15 cellular contexts compared by ENCODE assay signal in the genomic region with DNA sequence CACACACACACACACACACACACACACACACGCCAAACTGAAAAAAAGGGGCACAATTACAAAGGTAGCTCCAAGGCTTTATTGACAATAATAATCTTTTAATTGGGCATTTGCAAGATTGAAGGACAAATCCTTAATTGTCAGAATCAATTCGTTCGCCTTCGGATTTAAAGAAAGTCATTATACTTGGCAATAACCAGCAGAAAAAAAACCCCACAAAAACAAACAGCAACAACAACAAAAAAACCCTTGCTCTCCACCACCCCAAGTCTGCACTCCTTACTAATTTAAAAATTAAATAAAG. TPM values are rescaled to one million over a fixed set of nuclear protein-coding genes. Genes with fewer than 3 reads are reported as not detected.
A peak's percentile ranks its signal among the peaks of the same experiment; 100 is the strongest.
DNase-seq lines count a peak whose midpoint lies in the region; ATAC-seq and TF ChIP-seq lines count a peak whose summit lies in the region.
"Had no signal": no experiment of that assay in that cellular context is flagged by ENCODE, and none has a peak within 500 bp of the region (broad histone marks: within the 10 kb centered on the region; RNA-seq: fewer than 3 reads in every experiment).

No MANE protein-coding gene starts in this region.

- H3K36me3 Mint-ChIP-seq in activated CD4-positive, alpha-beta T cell treated with anti-CD3 and anti-CD28 coated beads for 36 hours (ENCODE audit: low read depth), result no peaks in the 10 kb centered on the region
- H3K36me3 Mint-ChIP-seq: CD8-positive, alpha-beta T cell had no signal

- intact Hi-C loops in activated CD4-positive, alpha-beta T cell treated with anti-CD3 and anti-CD28 coated beads for 36 hours (cut with DNase I, micrococcal nuclease), result loop anchor here (1.0 to 10.0 kb wide), 13 partner anchors 35 to 1793 kb away; a partner anchor contains a TSS
- intact Hi-C loops in gastrocnemius medialis (cut with DNase I; ENCODE audit: low total_unique reads), result loop anchor here (1.0 to 10.0 kb wide), 6 partner anchors 328 to 1017 kb away; no protein-coding TSS in a partner anchor

- TF ChIP-seq POLR2A in gastrocnemius medialis (IDR thresholded peaks at IDR 0.05), result no peak

- in situ Hi-C loops in gastrocnemius medialis (cut with MboI; ENCODE audit: low sequenced_read_pairs in 4 of 4), result loop anchor here (5.0 to 25.0 kb wide), 8 partner anchors 325 to 1035 kb away; no protein-coding TSS in a partner anchor

- POLR2A ChIA-PET in activated CD4-positive, alpha-beta T cell treated with anti-CD3 and anti-CD28 coated beads for 36 hours (lab: Charles Lee), result no interaction called here

- H3K4me3 ChIP-seq in HUES6 (ENCODE audit: low read depth, low read length), result peak overlapping the region; percentile 49; the same call in 1 of the 2 replicates
- peak overlapping the region; percentile 63 for H3K4me3 ChIP-seq in epithelial cell of proximal tubule (ENCODE audit: low read depth, low read length)
- H3K4me3 ChIP-seq in gastrocnemius medialis, result no peak overlapping the region
- H3K4me3 ChIP-seq: lung, upper lobe of left lung had no signal

- CTCF ChIA-PET in activated CD4-positive, alpha-beta T cell treated with anti-CD3 and anti-CD28 coated beads for 36 hours (lab: Charles Lee), result interaction anchor here (0.7 to 4.2 kb wide), 30 partner anchors 8 to 1168 kb away, joined by 3 to 68 read pairs (median 6); no protein-coding TSS in a partner anchor

- no peak overlapping the region for H3K27ac Mint-ChIP-seq in activated CD4-positive, alpha-beta T cell treated with anti-CD3 and anti-CD28 coated beads for 36 hours
- H3K27ac Mint-ChIP-seq: CD8-positive, alpha-beta T cell; stimulated activated effector memory CD8-positive, alpha-beta T cell treated with anti-CD3 and anti-CD28 coated beads, Interleukin-12 subunit alpha, Interleukin-12 subunit beta, amount 100 ng/mL, for 72 hours had no signal

- no peak for DNase-seq in activated CD4-positive, alpha-beta T cell treated with anti-CD3 and anti-CD28 coated beads for 36 hours
- DNase-seq in activated CD4-positive, alpha-beta T cell treated with anti-CD3 and anti-CD28 coated beads, Interleukin-2, amount 50 U/mL, for 4 hours, result no peak
- DNase-seq in epithelial cell of proximal tubule (ENCODE audit: low read depth) (no peak), gastrocnemius medialis (no peak), NCI-H2107 treated with DMSO at 0.1 percent for 48 hours (lab: John Stamatoyannopoulos, UW; ENCODE audit: unreplicated experiment) (no peak), pons (ENCODE audit: low spot score) (no peak)
- DNase-seq: cortex of kidney, upper lobe of left lung had no signal

- H3K9ac ChIP-seq in HUES6 (ENCODE audit: low read length), result peak overlapping the region; percentile 80

- peaks cover 100% of the 10 kb centered on the region for H3K27me3 ChIP-seq in HUES6 (ENCODE audit: control insufficient read depth, insufficient read depth, low read length)
- H3K27me3 ChIP-seq in gastrocnemius medialis, result peaks cover 7 to 68% (median 51%) of the 10 kb centered on the region in 3 donors

- peaks cover 69% of the 10 kb centered on the region for H3K27me3 Mint-ChIP-seq in activated CD4-positive, alpha-beta T cell treated with anti-CD3 and anti-CD28 coated beads for 36 hours

- H3K9me3 Mint-ChIP-seq in activated CD4-positive, alpha-beta T cell treated with anti-CD3 and anti-CD28 coated beads for 36 hours (ENCODE audit: low read depth), result no peaks in the 10 kb centered on the region
- H3K9me3 Mint-ChIP-seq: CD8-positive, alpha-beta T cell; stimulated activated effector memory CD8-positive, alpha-beta T cell treated with anti-CD3 and anti-CD28 coated beads, Interleukin-12 subunit alpha, Interleukin-12 subunit beta, amount 100 ng/mL, for 72 hours had no signal

- H3K36me3 ChIP-seq in HUES6 (ENCODE audit: control insufficient read depth, insufficient read depth, low read length), result no peaks in the 10 kb centered on the region
- H3K36me3 ChIP-seq in gastrocnemius medialis, result no peaks in the 10 kb centered on the region
- H3K36me3 ChIP-seq: upper lobe of left lung had no signal

- peak overlapping the region; percentile 9 for H3K4me3 Mint-ChIP-seq in activated CD4-positive, alpha-beta T cell treated with anti-CD3 and anti-CD28 coated beads for 36 hours
- H3K4me3 Mint-ChIP-seq: stimulated activated effector memory CD8-positive, alpha-beta T cell treated with anti-CD3 and anti-CD28 coated beads, Interleukin-12 subunit alpha, Interleukin-12 subunit beta, amount 100 ng/mL, for 72 hours had no signal

- H3K27ac ChIP-seq in HUES6 (ENCODE audit: low read depth, low read length) (no peak overlapping the region), gastrocnemius medialis (peak overlapping the region in 3 of 4 donors; percentile 83 to 87 (median 85))
- H3K27ac ChIP-seq: upper lobe of left lung had no signal

- H3K9me3 ChIP-seq in HUES6 (ENCODE audit: control insufficient read depth, insufficient read depth, low read depth, low read length) (no peaks in the 10 kb centered on the region), gastrocnemius medialis (no peaks in the 10 kb centered on the region)
- H3K9me3 ChIP-seq: upper lobe of left lung had no signal

- peaks cover 13% of the 10 kb centered on the region for H3K4me1 ChIP-seq in HUES6 (ENCODE audit: control insufficient read depth, insufficient read depth, low read length)
- H3K4me1 ChIP-seq in gastrocnemius medialis, result peaks cover 6 to 7% of the 10 kb centered on the region in 2 donors

- no peak for TF ChIP-seq CTCF in epithelial cell of proximal tubule (conservative IDR thresholded peaks at IDR 0.05; ENCODE audit: low read depth, low read length)
- TF ChIP-seq CTCF in gastrocnemius medialis (IDR thresholded peaks at IDR 0.05 in 4 of 5, conservative IDR thresholded peaks at IDR 0.05 in 1 of 5), result no peak

- no peak for ATAC-seq in activated CD4-positive, alpha-beta T cell treated with anti-CD3 and anti-CD28 coated beads for 36 hours
- ATAC-seq in gastrocnemius medialis (no peak), GM21515 (IDR thresholded peaks at IDR 0.05; ENCODE audit: unreplicated experiment) (no peak)
- ATAC-seq: CD8-positive, alpha-beta T cell; stimulated activated effector memory CD8-positive, alpha-beta T cell treated with anti-CD3 and anti-CD28 coated beads, Interleukin-12 subunit alpha, Interleukin-12 subunit beta, amount 100 ng/mL, for 72 hours had no signal

- H3K4me1 Mint-ChIP-seq in activated CD4-positive, alpha-beta T cell treated with anti-CD3 and anti-CD28 coated beads for 36 hours, result peaks cover 31% of the 10 kb centered on the region

RNA-seq across cellular contexts. Expression of a gene that starts 1.8 kb away (rescaled TPM):
- not detected for total RNA-seq in activated CD4-positive, alpha-beta T cell treated with anti-CD3 and anti-CD28 coated beads for 36 hours
- 18.0 and 26.5 TPM in 2 replicates for total RNA-seq in epithelial cell of proximal tubule
- total RNA-seq in gastrocnemius medialis, result 10 to 100 TPM in 1 of 4 donors, 1 to 10 TPM in 3; 4.0 to 12.0 (median 7.2) TPM
- total RNA-seq: CD8-positive, alpha-beta T cell; naive thymus-derived CD8-positive, alpha-beta T cell had no signal

RNA-seq across cellular contexts. Expression of a gene that starts 5.2 kb away (rescaled TPM):
- not detected for total RNA-seq in activated CD4-positive, alpha-beta T cell treated with anti-CD3 and anti-CD28 coated beads for 36 hours
- total RNA-seq in epithelial cell of proximal tubule, result 9.8 and 11.5 TPM in 2 replicates
- 1 to 10 TPM in 2 of 4 donors, under 1 TPM in 2; 0.33 to 1.8 (median 0.78) TPM for total RNA-seq in gastrocnemius medialis
- total RNA-seq: CD8-positive, alpha-beta T cell; naive thymus-derived CD8-positive, alpha-beta T cell had no signal

RNA-seq across cellular contexts. Expression of a gene that starts 11.1 kb away (rescaled TPM):
- not detected for total RNA-seq in activated CD4-positive, alpha-beta T cell treated with anti-CD3 and anti-CD28 coated beads for 36 hours
- total RNA-seq in epithelial cell of proximal tubule (14.3 and 18.8 TPM in 2 replicates), gastrocnemius medialis (under 1 TPM in 1 of 4 donors, not detected in 3; 0.15 TPM)
- total RNA-seq: CD8-positive, alpha-beta T cell; naive thymus-derived CD8-positive, alpha-beta T cell had no signal

RNA-seq across cellular contexts. Expression of a gene that starts 20.6 kb away (rescaled TPM):
- total RNA-seq in activated CD4-positive, alpha-beta T cell treated with anti-CD3 and anti-CD28 coated beads for 36 hours, result not detected
- total RNA-seq in epithelial cell of proximal tubule (17.5 and 25.1 TPM in 2 replicates), gastrocnemius medialis (under 1 TPM in 1 of 4 donors, not detected in 3; 0.24 TPM)
- total RNA-seq: CD8-positive, alpha-beta T cell; lung; naive thymus-derived CD8-positive, alpha-beta T cell; upper lobe of left lung had no signal

RNA-seq across cellular contexts. Expression of a gene that starts 23.6 kb away (rescaled TPM):
- total RNA-seq in activated CD4-positive, alpha-beta T cell treated with anti-CD3 and anti-CD28 coated beads for 36 hours, result not detected
- total RNA-seq in epithelial cell of proximal tubule, result 26.0 and 28.0 TPM in 2 replicates
- total RNA-seq in gastrocnemius medialis, result 1 to 10 TPM in 1 of 4 donors, under 1 TPM in 1, not detected in 2; 0.29 to 1.4 TPM
- total RNA-seq: CD8-positive, alpha-beta T cell; HT1080; naive thymus-derived CD8-positive, alpha-beta T cell had no signal

Comparison
In these comparisons a context has a peak if more than half of its experiments do, and no peak if none do; other contexts are left out.
1. H3K4me3 ChIP-seq: peak in HUES6 (single experiment) and epithelial cell of proximal tubule (single experiment); none in gastrocnemius medialis (0 of 4).
2. RNA of a gene that starts 1.8 kb away (total RNA-seq): 18.0 to 26.5 TPM in epithelial cell of proximal tubule and 4.0 to 12.0 TPM in gastrocnemius medialis; not detected in activated CD4-positive, alpha-beta T cell treated with anti-CD3 and anti-CD28 coated beads for 36 hours; every median in the first group is over 4 times any median in the second.
3. RNA of a gene that starts 11.1 kb away (total RNA-seq): 14.3 to 18.8 TPM in epithelial cell of proximal tubule; not detected in activated CD4-positive, alpha-beta T cell treated with anti-CD3 and anti-CD28 coated beads for 36 hours and 0.15 TPM in gastrocnemius medialis; every median in the first group is over 10 times any median in the second.